27 cellular contexts compared by ENCODE assay signal in the genomic region with DNA sequence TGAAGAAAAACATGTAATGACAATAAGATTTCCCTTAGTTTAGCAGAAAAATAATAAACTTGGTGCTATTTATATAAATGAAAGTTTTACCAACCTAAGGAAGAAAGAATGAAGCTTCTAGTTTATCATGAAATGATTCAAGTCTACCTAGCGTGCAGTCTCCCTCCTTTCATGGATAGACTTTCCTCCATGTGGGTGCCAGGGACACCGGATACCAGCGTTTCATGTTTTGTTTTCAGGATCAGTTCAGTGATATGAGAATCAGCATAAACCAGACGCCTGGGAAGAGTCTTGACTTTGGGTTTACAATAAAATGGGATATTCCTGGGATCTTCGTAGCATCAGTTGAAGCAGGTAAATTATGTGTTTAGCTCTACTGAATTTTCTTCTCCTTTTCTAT.
"Had no signal": no experiment of that assay in that cellular context is flagged by ENCODE, and none has a peak within 500 bp of the region (broad histone marks: within the 10 kb centered on the region; RNA-seq: fewer than 3 reads in every experiment).

No MANE protein-coding gene starts in this region.

- H3K4me3 ChIP-seq: stomach, suprapubic skin, testis, thoracic aorta, thyroid gland, tibial artery, tibial nerve, transverse colon, upper lobe of left lung, upper lobe of right lung, uterus, vagina had no signal

- H3K36me3 ChIP-seq: thyroid gland, tibial artery, upper lobe of left lung, uterus, vagina had no signal

- H3K4me1 Mint-ChIP-seq: stimulated activated effector memory CD8-positive, alpha-beta T cell treated with anti-CD3 and anti-CD28 coated beads, Interleukin-12 subunit alpha, Interleukin-12 subunit beta, amount 100 ng/mL, for 72 hours; stimulated activated memory B cell treated with anti-CD40 and anti-IgM and Interleukin-4, amounts not matched to agents 10 μg/mL and 1 μg/mL and 100 μg/mL, for 72 hours; stimulated activated naive CD8-positive, alpha-beta T cell treated with anti-CD3 and anti-CD28 coated beads, Interleukin-15, amount 100 ng/mL, for 72 hours had no signal

- H3K4me3 Mint-ChIP-seq: stimulated activated effector memory CD8-positive, alpha-beta T cell treated with anti-CD3 and anti-CD28 coated beads, Interleukin-12 subunit alpha, Interleukin-12 subunit beta, amount 100 ng/mL, for 72 hours; stimulated activated memory B cell treated with anti-CD40 and anti-IgM and Interleukin-4, amounts not matched to agents 10 μg/mL and 1 μg/mL and 100 μg/mL, for 72 hours; stimulated activated naive B cell treated with anti-CD40 and anti-IgM and Interleukin-4, amounts not matched to agents 10 μg/mL and 1 μg/mL and 100 μg/mL, for 72 hours; stimulated activated naive CD8-positive, alpha-beta T cell treated with anti-CD3 and anti-CD28 coated beads, Interleukin-15, amount 100 ng/mL, for 72 hours; stimulated activated naive CD8-positive, alpha-beta T cell treated with anti-CD3 and anti-CD28 coated beads, Interleukin-15, Interleukin-2, amounts not matched to agents 100 ng/mL and 50 ng/mL, for 24 hours; type B pancreatic cell had no signal

- H3K36me3 Mint-ChIP-seq: stimulated activated effector memory CD8-positive, alpha-beta T cell treated with anti-CD3 and anti-CD28 coated beads, Interleukin-12 subunit alpha, Interleukin-12 subunit beta, amount 100 ng/mL, for 72 hours had no signal

- H3K27ac ChIP-seq: stomach, suprapubic skin, testis, thoracic aorta, thyroid gland, tibial artery, tibial nerve, transverse colon, upper lobe of left lung, upper lobe of right lung, uterus, vagina had no signal

- H3K27me3 Mint-ChIP-seq: stimulated activated memory B cell treated with anti-CD40 and anti-IgM and Interleukin-4, amounts not matched to agents 10 μg/mL and 1 μg/mL and 100 μg/mL, for 72 hours; stimulated activated naive B cell treated with anti-CD40 and anti-IgM and Interleukin-4, amounts not matched to agents 10 μg/mL and 1 μg/mL and 100 μg/mL, for 72 hours; stimulated activated naive CD8-positive, alpha-beta T cell treated with anti-CD3 and anti-CD28 coated beads, Interleukin-15, amount 100 ng/mL, for 72 hours; stimulated activated naive CD8-positive, alpha-beta T cell treated with anti-CD3 and anti-CD28 coated beads, Interleukin-15, Interleukin-2, amounts not matched to agents 100 ng/mL and 50 ng/mL, for 24 hours; type B pancreatic cell had no signal

- DNase-seq: stimulated activated CD4-positive, alpha-beta T cell treated with anti-CD3 and anti-CD28 coated beads, Interleukin-2, amount 100 ng/mL, for 48 hours; stimulated activated CD4-positive, alpha-beta T cell treated with anti-CD3 and anti-CD28 coated beads, Interleukin-4, amount 100 ng/mL, for 1 hour; stimulated activated CD4-positive, alpha-beta T cell treated with anti-CD3 and anti-CD28 coated beads, Interleukin-4, amount 100 ng/mL, for 24 hours; stimulated activated CD4-positive, alpha-beta T cell treated with anti-CD3 and anti-CD28 coated beads, Interleukin-4, amount 100 ng/mL, for 4 hours; stimulated activated CD8-positive, alpha-beta memory T cell treated with anti-CD3 and anti-CD28 coated beads, Interleukin-4, amount 100 ng/mL, for 48 hours; stimulated activated naive B cell treated with anti-CD40 and anti-IgM and Interleukin-4, amounts not matched to agents 10 μg/mL and 1 μg/mL and 100 μg/mL, for 72 hours; stimulated activated naive CD4-positive, alpha-beta T cell treated with Interleukin-2 at 50 U/mL for 16 hours; stimulated activated naive CD8-positive, alpha-beta T cell treated with anti-CD3 and anti-CD28 coated beads, Interleukin-15, amount 100 ng/mL, for 72 hours; stimulated activated naive CD8-positive, alpha-beta T cell treated with anti-CD3 and anti-CD28 coated beads, Interleukin-15, Interleukin-2, amounts not matched to agents 100 U/mL and 50 U/mL, for 24 hours; stomach; substantia nigra; testis; thyroid gland; tibial artery; transverse colon; trophoblast cell; upper lobe of left lung; upper lobe of right lung; uterus had no signal

- H3K27ac Mint-ChIP-seq: stimulated activated effector memory CD8-positive, alpha-beta T cell treated with anti-CD3 and anti-CD28 coated beads, Interleukin-12 subunit alpha, Interleukin-12 subunit beta, amount 100 ng/mL, for 72 hours; stimulated activated memory B cell treated with anti-CD40 and anti-IgM and Interleukin-4, amounts not matched to agents 10 μg/mL and 1 μg/mL and 100 μg/mL, for 72 hours; stimulated activated naive B cell treated with anti-CD40 and anti-IgM and Interleukin-4, amounts not matched to agents 10 μg/mL and 1 μg/mL and 100 μg/mL, for 72 hours; stimulated activated naive CD8-positive, alpha-beta T cell treated with anti-CD3 and anti-CD28 coated beads, Interleukin-15, amount 100 ng/mL, for 72 hours; stimulated activated naive CD8-positive, alpha-beta T cell treated with anti-CD3 and anti-CD28 coated beads, Interleukin-15, Interleukin-2, amounts not matched to agents 100 ng/mL and 50 ng/mL, for 24 hours; type B pancreatic cell had no signal

- ATAC-seq: stimulated activated effector memory CD8-positive, alpha-beta T cell treated with anti-CD3 and anti-CD28 coated beads, Interleukin-12 subunit alpha, Interleukin-12 subunit beta, amount 100 ng/mL, for 72 hours; stimulated activated memory B cell treated with anti-CD40 and anti-IgM and Interleukin-4, amounts not matched to agents 10 μg/mL and 1 μg/mL and 100 μg/mL, for 72 hours; stimulated activated naive B cell treated with anti-CD40 and anti-IgM and Interleukin-4, amounts not matched to agents 10 μg/mL and 1 μg/mL and 100 μg/mL, for 72 hours; stimulated activated naive CD8-positive, alpha-beta T cell treated with anti-CD3 and anti-CD28 coated beads, Interleukin-15, amount 100 ng/mL, for 72 hours; stimulated activated naive CD8-positive, alpha-beta T cell treated with anti-CD3 and anti-CD28 coated beads, Interleukin-15, Interleukin-2, amounts not matched to agents 100 U/mL and 50 U/mL, for 24 hours; upper lobe of right lung had no signal

- H3K9me3 Mint-ChIP-seq: stimulated activated effector memory CD8-positive, alpha-beta T cell treated with anti-CD3 and anti-CD28 coated beads, Interleukin-12 subunit alpha, Interleukin-12 subunit beta, amount 100 ng/mL, for 72 hours; stimulated activated naive B cell treated with anti-CD40 and anti-IgM and Interleukin-4, amounts not matched to agents 10 μg/mL and 1 μg/mL and 100 μg/mL, for 72 hours; type B pancreatic cell had no signal

- H3K9me3 ChIP-seq: suprapubic skin, testis, thoracic aorta, thyroid gland, tibial artery, transverse colon, upper lobe of left lung, upper lobe of right lung, uterus, vagina had no signal

- H3K4me1 ChIP-seq: testis, thyroid gland, tibial artery, tibial nerve, transverse colon, upper lobe of right lung, uterus, vagina had no signal

- H3K27me3 ChIP-seq: stomach, suprapubic skin, testis, thyroid gland, tibial artery, tibial nerve, transverse colon, upper lobe of left lung, upper lobe of right lung, uterus, vagina had no signal
